Comparison of ENCODE assay signal across 22 cellular contexts in the genomic region with DNA sequence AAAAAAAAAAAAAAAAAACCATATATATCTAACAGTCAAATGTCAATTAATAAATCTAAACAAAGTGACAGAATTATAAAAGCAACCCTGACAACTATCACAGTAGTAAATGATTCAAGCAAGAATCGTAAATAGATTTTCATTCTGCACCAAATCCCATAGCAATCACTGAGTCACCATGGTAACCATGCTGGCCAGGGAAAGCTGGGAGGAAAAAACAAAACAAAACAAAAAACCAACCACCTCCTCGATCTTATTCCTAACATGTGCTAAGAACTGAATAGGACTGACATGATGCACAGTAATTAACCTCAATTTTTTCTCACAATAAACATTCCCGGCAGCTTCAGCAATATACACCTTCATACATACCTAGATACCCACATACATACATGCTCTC. TPM values are rescaled to one million over a fixed set of nuclear protein-coding genes. Genes with fewer than 3 reads are reported as not detected.
A peak's percentile ranks its signal among the peaks of the same experiment; 100 is the strongest.
DNase-seq lines count a peak whose midpoint lies in the region; ATAC-seq lines count a peak whose summit lies in the region.
"Had no signal": no experiment of that assay in that cellular context is flagged by ENCODE, and none has a peak within 500 bp of the region (broad histone marks: within the 10 kb centered on the region; RNA-seq: fewer than 3 reads in every experiment).

No MANE protein-coding gene starts in this region.

- peaks cover 7% of the 10 kb centered on the region for H3K4me1 ChIP-seq in skeletal muscle satellite cell (ENCODE audit: control insufficient read depth, insufficient read depth, low read length)
- H3K4me1 ChIP-seq: BE2C, SJCRH30 had no signal

- H3K9ac ChIP-seq in skeletal muscle satellite cell (ENCODE audit: low read depth, low read length) = peak overlapping the region; percentile 49

- DNase-seq in DMS53 (lab: John Stamatoyannopoulos, UW) (peak; percentile 17), DMS53 treated with DMSO at 0.1 percent for 48 hours (lab: John Stamatoyannopoulos, UW; ENCODE audit: unreplicated experiment) (no peak), M059J (ENCODE audit: low read depth) (peak; percentile 63), fibroblast of peridontal ligament (ENCODE audit: extremely low read depth) (peak; percentile 35), NCI-H69 (lab: John Stamatoyannopoulos, UW) (no peak), SHP77 (lab: John Stamatoyannopoulos, UW) (no peak)
- no peak for DNase-seq in stimulated activated effector memory CD8-positive, alpha-beta T cell treated with anti-CD3 and anti-CD28 coated beads, Interleukin-12 subunit alpha, Interleukin-12 subunit beta, amount 100 ng/mL, for 72 hours (ENCODE audit: low spot score in 2 of 2)
- DNase-seq: BE2C; CD4-positive, CD25-positive, alpha-beta regulatory T cell; COR-L47; GF-D8; H9; IMR-90; Karpas-422; NCI-H1092; NCI-H146; NCI-H2029 treated with DMSO at 0.1 percent for 48 hours; NCI-H510A; SJCRH30 had no signal

- no peaks in the 10 kb centered on the region for H3K9me3 ChIP-seq in skeletal muscle satellite cell (replicated peaks; ENCODE audit: low read length)
- H3K9me3 ChIP-seq: BE2C, MG63, SJCRH30 had no signal

- H3K27me3 ChIP-seq in skeletal muscle satellite cell (ENCODE audit: control insufficient read depth, insufficient read depth, low read length) = peaks cover 5% of the 10 kb centered on the region
- H3K27me3 ChIP-seq: BE2C, MG63, SJCRH30 had no signal

- H3K4me3 ChIP-seq in skeletal muscle satellite cell (ENCODE audit: low read length) = no peak overlapping the region
- H3K4me3 ChIP-seq: MG63, SJCRH30 had no signal

- peaks cover 4% of the 10 kb centered on the region for H3K4me1 Mint-ChIP-seq in stimulated activated effector memory CD8-positive, alpha-beta T cell treated with anti-CD3 and anti-CD28 coated beads, Interleukin-12 subunit alpha, Interleukin-12 subunit beta, amount 100 ng/mL, for 72 hours
- H3K4me1 Mint-ChIP-seq: H9 had no signal

- no peak for ATAC-seq in stimulated activated effector memory CD8-positive, alpha-beta T cell treated with anti-CD3 and anti-CD28 coated beads, Interleukin-12 subunit alpha, Interleukin-12 subunit beta, amount 100 ng/mL, for 72 hours

- H3K4me2 ChIP-seq in skeletal muscle satellite cell (ENCODE audit: low read length) = peak overlapping the region; percentile 16

- no peaks in the 10 kb centered on the region for H3K36me3 ChIP-seq in skeletal muscle satellite cell (ENCODE audit: insufficient read depth, low read length)
- H3K36me3 ChIP-seq: BE2C, MG63, SJCRH30 had no signal

- no peak overlapping the region for H3K4me3 Mint-ChIP-seq in stimulated activated effector memory CD8-positive, alpha-beta T cell treated with anti-CD3 and anti-CD28 coated beads, Interleukin-12 subunit alpha, Interleukin-12 subunit beta, amount 100 ng/mL, for 72 hours
- H3K4me3 Mint-ChIP-seq: CD4-positive, CD25-positive, alpha-beta regulatory T cell; H9 had no signal

- H3K9me3 Mint-ChIP-seq in stimulated activated effector memory CD8-positive, alpha-beta T cell treated with anti-CD3 and anti-CD28 coated beads, Interleukin-12 subunit alpha, Interleukin-12 subunit beta, amount 100 ng/mL, for 72 hours = no peaks in the 10 kb centered on the region

- peaks cover 4% of the 10 kb centered on the region for H3K36me3 Mint-ChIP-seq in stimulated activated effector memory CD8-positive, alpha-beta T cell treated with anti-CD3 and anti-CD28 coated beads, Interleukin-12 subunit alpha, Interleukin-12 subunit beta, amount 100 ng/mL, for 72 hours
- H3K36me3 Mint-ChIP-seq: CD4-positive, CD25-positive, alpha-beta regulatory T cell had no signal

- no peak overlapping the region for H3K27ac Mint-ChIP-seq in stimulated activated effector memory CD8-positive, alpha-beta T cell treated with anti-CD3 and anti-CD28 coated beads, Interleukin-12 subunit alpha, Interleukin-12 subunit beta, amount 100 ng/mL, for 72 hours
- H3K27ac Mint-ChIP-seq: CD4-positive, CD25-positive, alpha-beta regulatory T cell had no signal

RNA-seq across cellular contexts. Expression of a gene that starts 30.6 kb away (rescaled TPM):
- total RNA-seq in M059J (2014; rRNA removed; shearing (Covaris generic)) = 0.07 TPM in 1 of 2 replicates, not detected in the other
- total RNA-seq in skeletal muscle satellite cell (2012; rRNA removed) = 0.22 and 0.25 TPM in 2 replicates
- total RNA-seq: CD4-positive, CD25-positive, alpha-beta regulatory T cell; H9; HT1080 had no signal

RNA-seq across cellular contexts. Expression of a gene that starts 35.4 kb away (rescaled TPM):
- 96.7 and 114 TPM in 2 replicates for total RNA-seq in M059J (2014; rRNA removed; shearing (Covaris generic))
- total RNA-seq in skeletal muscle satellite cell (2012; rRNA removed) = 24.7 and 33.2 TPM in 2 replicates

RNA-seq across cellular contexts. Expression of a gene that starts 57.8 kb away (rescaled TPM):
- 60.1 and 77.7 TPM in 2 replicates for total RNA-seq in M059J (2014; rRNA removed; shearing (Covaris generic))
- 5.2 and 9.4 TPM in 2 replicates for total RNA-seq in skeletal muscle satellite cell (2012; rRNA removed)

Comparison
In these comparisons a context has a peak if more than half of its experiments do, and no peak if none do; other contexts are left out.
1. DNase-seq: peak in DMS53 (single experiment), M059J (single experiment) and fibroblast of peridontal ligament (single experiment); none in DMS53 treated with DMSO at 0.1 percent for 48 hours (single experiment), NCI-H69 (single experiment), stimulated activated effector memory CD8-positive, alpha-beta T cell treated with anti-CD3 and anti-CD28 coated beads, Interleukin-12 subunit alpha, Interleukin-12 subunit beta, amount 100 ng/mL, for 72 hours (0 of 2) and SHP77 (0 of 2).